ENCODE assay signal across 25 cellular contexts in the genomic region with DNA sequence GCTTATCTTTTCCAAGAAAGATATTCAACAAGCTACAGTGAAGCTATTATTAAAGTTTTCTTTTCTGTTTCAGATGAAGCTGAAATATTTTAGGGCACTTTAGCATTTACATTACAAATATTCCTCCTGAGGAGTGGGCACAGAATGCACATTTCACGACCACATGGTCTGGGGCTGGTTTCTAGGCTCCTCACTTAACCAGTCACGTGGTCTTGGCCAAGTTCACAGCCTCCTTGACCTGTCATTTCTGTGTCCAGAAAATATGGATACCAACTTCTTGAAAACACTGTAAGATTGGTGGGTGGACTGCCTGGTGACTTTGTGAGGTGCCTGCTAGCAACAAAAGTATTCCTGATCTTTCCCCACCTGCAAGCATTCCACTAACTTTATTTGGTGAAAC.
"Had no signal": no experiment of that assay in that cellular context is flagged by ENCODE, and none has a peak within 500 bp of the region (broad histone marks: within the 10 kb centered on the region; RNA-seq: fewer than 3 reads in every experiment).

No MANE protein-coding gene starts in this region.

- H3K36me3 ChIP-seq: heart left ventricle, pancreas, prostate gland, suprapubic skin, thoracic aorta, tibial artery, upper lobe of right lung had no signal

- H3K27me3 ChIP-seq: heart left ventricle, hepatocyte, pancreas, suprapubic skin, tibial artery, upper lobe of right lung had no signal

- H3K4me3 Mint-ChIP-seq: naive thymus-derived CD8-positive, alpha-beta T cell; stimulated activated naive B cell treated with anti-CD40 and anti-IgM and Interleukin-4, amounts not matched to agents 10 μg/mL and 1 μg/mL and 100 μg/mL, for 72 hours; stimulated activated naive CD8-positive, alpha-beta T cell treated with anti-CD3 and anti-CD28 coated beads, Interleukin-15, Interleukin-2, amounts not matched to agents 100 ng/mL and 50 ng/mL, for 24 hours had no signal

- H3K9me3 Mint-ChIP-seq: stimulated activated naive B cell treated with anti-CD40 and anti-IgM and Interleukin-4, amounts not matched to agents 10 μg/mL and 1 μg/mL and 100 μg/mL, for 72 hours; stimulated activated naive CD8-positive, alpha-beta T cell treated with anti-CD3 and anti-CD28 coated beads, Interleukin-15, Interleukin-2, amounts not matched to agents 100 ng/mL and 50 ng/mL, for 24 hours had no signal

- H3K4me3 ChIP-seq: hepatocyte, lung, mucosa of descending colon, pancreas, prostate gland, skin epidermis, suprapubic skin, thoracic aorta, tibial artery, upper lobe of right lung had no signal

- H3K9me3 ChIP-seq: heart left ventricle, mucosa of descending colon, pancreas, prostate gland, suprapubic skin, thoracic aorta, tibial artery, upper lobe of right lung had no signal

- DNase-seq: kidney glomerular epithelial cell; left cardiac atrium; midbrain; mucosa of descending colon; naive thymus-derived CD8-positive, alpha-beta T cell; pancreas; posterior cingulate gyrus; retina; stimulated activated CD4-positive, alpha-beta T cell treated with anti-CD3 and anti-CD28 coated beads, Interleukin-12 subunit alpha, Interleukin-12 subunit beta, amount 100 ng/mL, for 4 hours; stimulated activated CD4-positive, alpha-beta T cell treated with anti-CD3 and anti-CD28 coated beads, Interleukin-15, amount 100 ng/mL, for 24 hours; stimulated activated CD4-positive, alpha-beta T cell treated with anti-CD3 and anti-CD28 coated beads, Interleukin-2, amount 100 ng/mL, for 24 hours; stimulated activated CD4-positive, alpha-beta T cell treated with anti-CD3 and anti-CD28 coated beads, Interleukin-4, amount 100 ng/mL, for 1 hour; stimulated activated naive B cell treated with anti-CD40 and anti-IgM and Interleukin-4, amounts not matched to agents 10 μg/mL and 1 μg/mL and 100 μg/mL, for 72 hours; tibial artery; trophoblast cell; upper lobe of right lung had no signal

- H3K36me3 Mint-ChIP-seq: naive thymus-derived CD8-positive, alpha-beta T cell; stimulated activated naive B cell treated with anti-CD40 and anti-IgM and Interleukin-4, amounts not matched to agents 10 μg/mL and 1 μg/mL and 100 μg/mL, for 72 hours had no signal

- H3K4me1 ChIP-seq: pancreas, prostate gland, suprapubic skin, tibial artery, upper lobe of right lung had no signal

- ATAC-seq: left lobe of liver; mucosa of descending colon; naive thymus-derived CD8-positive, alpha-beta T cell; pancreas; stimulated activated naive B cell treated with anti-CD40 and anti-IgM and Interleukin-4, amounts not matched to agents 10 μg/mL and 1 μg/mL and 100 μg/mL, for 72 hours; upper lobe of right lung had no signal

- H3K27ac Mint-ChIP-seq: naive thymus-derived CD8-positive, alpha-beta T cell; stimulated activated naive B cell treated with anti-CD40 and anti-IgM and Interleukin-4, amounts not matched to agents 10 μg/mL and 1 μg/mL and 100 μg/mL, for 72 hours; stimulated activated naive CD8-positive, alpha-beta T cell treated with anti-CD3 and anti-CD28 coated beads, Interleukin-15, Interleukin-2, amounts not matched to agents 100 ng/mL and 50 ng/mL, for 24 hours had no signal

- H3K27ac ChIP-seq: hepatocyte, pancreas, prostate gland, skin epidermis, suprapubic skin, thoracic aorta, tibial artery, upper lobe of right lung had no signal
